8 cellular contexts compared by ENCODE assay signal in the genomic region with DNA sequence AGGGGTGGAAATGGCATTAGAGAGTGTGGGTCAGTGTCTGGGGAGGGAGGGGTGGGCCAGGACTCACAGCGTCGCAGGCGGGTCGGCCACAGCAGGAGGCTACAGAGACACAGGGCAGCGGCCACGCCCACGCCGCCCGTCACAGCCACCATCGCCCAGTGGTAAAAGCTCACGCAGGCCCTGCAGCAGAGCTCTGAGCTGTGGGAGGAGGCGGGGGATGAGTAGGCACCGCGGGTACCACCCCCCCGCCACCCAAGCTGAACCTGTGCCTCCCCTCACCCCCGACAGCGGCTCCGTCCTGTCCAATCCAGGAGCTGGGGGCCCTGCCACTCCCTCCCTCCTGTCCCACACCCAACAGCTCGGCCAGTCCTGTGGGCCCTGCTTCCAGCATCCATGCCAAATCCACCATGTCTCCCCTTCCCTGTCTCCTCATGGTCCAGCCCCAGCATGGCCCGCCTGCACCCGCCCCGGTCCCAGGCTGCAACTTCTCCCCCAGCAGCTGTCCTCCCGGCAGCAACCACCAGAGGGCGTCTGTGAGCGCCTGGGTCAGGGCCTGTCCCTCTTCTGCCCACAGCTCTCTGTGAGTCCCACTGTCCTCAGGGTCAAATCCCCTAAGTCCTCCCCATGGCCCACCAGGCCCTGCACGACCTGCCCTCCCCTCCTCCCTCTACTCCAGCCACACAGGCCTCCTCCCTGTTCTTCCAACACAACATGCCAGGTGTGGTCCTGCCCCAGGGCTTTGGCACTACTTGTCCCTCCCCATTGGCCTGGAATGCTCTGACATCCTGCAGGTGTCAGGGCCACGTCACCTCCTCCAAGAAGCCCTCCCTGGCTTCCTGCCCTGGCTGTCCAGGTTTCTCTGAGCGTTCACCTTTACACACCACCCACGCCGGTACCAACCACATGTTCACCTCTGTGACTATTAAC. TPM values are rescaled to one million over a fixed set of nuclear protein-coding genes. Genes with fewer than 3 reads are reported as not detected.
A peak's percentile ranks its signal among the peaks of the same experiment; 100 is the strongest.
DNase-seq lines count a peak whose midpoint lies in the region; ATAC-seq, FAIRE-seq and TF ChIP-seq lines count a peak whose summit lies in the region.

No MANE protein-coding gene starts in this region.

- peaks cover 5% of the 10 kb centered on the region; the same call in 1 of the 2 replicates for H4K20me1 ChIP-seq in K562 (replicated peaks; ENCODE audit: control insufficient read depth, insufficient read depth, low read length)

- H3K4me3 ChIP-seq in WERI-Rb-1 (ENCODE audit: low read depth, low read length) (no peak overlapping the region), K562 (no peak overlapping the region)

- TF ChIP-seq CTCF in WERI-Rb-1 (IDR thresholded peaks at IDR 0.05; ENCODE audit: low read depth, low read length), result peak; percentile 98
- TF ChIP-seq CTCF in K562 (IDR thresholded peaks at IDR 0.05 in 2 of 3, conservative IDR thresholded peaks at IDR 0.05 in 1 of 3; ENCODE audit: insufficient read depth in 2 of 3, low read depth in 1 of 3, low read length in 3 of 3), result peak; percentile 91 to 94 (median 94)

- ATAC-seq in K562 (peak; percentile 93), HG02938 (IDR thresholded peaks at IDR 0.05; ENCODE audit: unreplicated experiment) (no peak), GM18861 (IDR thresholded peaks at IDR 0.05; ENCODE audit: unreplicated experiment) (no peak)

- TF ChIP-seq POLR2A in K562 (conservative IDR thresholded peaks at IDR 0.05), result no peak

- H3K4me1 ChIP-seq in K562 (replicated peaks in 1 of 2; ENCODE audit: control insufficient read depth in 2 of 2, insufficient read depth in 2 of 2, low read length in 2 of 2), result peaks cover 0 to 49% of the 10 kb centered on the region in 2 experiments; a peak in 3 of 5 replicates

- 0 out of 4 replicates have a peak overlapping the region, but pooled peaks of 1 of the 2 experiments have one; percentile 6 for H3K9ac ChIP-seq in K562 (ENCODE audit: insufficient read depth in 1 of 2, low read depth in 2 of 2, low read length in 2 of 2)

- POLR2A ChIA-PET in K562 (lab: Yijun Ruan, JAX), result interaction anchor here (0.6 to 1.3 kb wide), 4 partner anchors 12 to 126 kb away, joined by 3 to 5 read pairs (median 3); partner anchors contain the start of gene MFSD12

- peak; percentile 93 for FAIRE-seq in K562 (lab: Jason Lieb, UNC)

- no peak overlapping the region for H2AFZ ChIP-seq in K562 (ENCODE audit: low read depth, low read length)

- no peaks in the 10 kb centered on the region for H3K9me1 ChIP-seq in K562 (ENCODE audit: control insufficient read depth, insufficient read depth, low read length)

- 31% methylated on average over 12 of the region's 30 CpGs for WGBS in K562 (ENCODE audit: insufficient coverage, low coverage, missing lambda C conversion rate)

- DNase-seq in Caki2 (ENCODE audit: low read depth) (peak; percentile 34), KBM-7 (peak; percentile 74), WERI-Rb-1 (peak; percentile 79), K562 (ENCODE audit: extremely low read depth in 1 of 4, low spot score in 3 of 4) (peak; percentile 81 to 85 (median 84)), iPS-NIHi7 (ENCODE audit: extremely low spot score) (peak; percentile 94)
- peak; percentile 61 to 91 (median 70) for DNase-seq in stimulated activated CD4-positive, alpha-beta T cell treated with anti-CD3 and anti-CD28 coated beads, Interleukin-12 subunit alpha, Interleukin-12 subunit beta, amount 100 ng/mL, for 48 hours (ENCODE audit: low read depth in 2 of 3, low spot score in 1 of 3)

- TF ChIP-seq RAD21 in K562 (CRISPR knock-in tag; conservative IDR thresholded peaks at IDR 0.05 in 1 of 2, IDR thresholded peaks at IDR 0.05 in 1 of 2), result peak; percentile 81 to 91

- H3K36me3 ChIP-seq in WERI-Rb-1 (peaks cover 35% of the 10 kb centered on the region), K562 (ENCODE audit: control insufficient read depth, insufficient read depth, low read length) (peaks cover 65% of the 10 kb centered on the region; the same call in 2 of the 3 replicates)

- H3K9me3 ChIP-seq in WERI-Rb-1 (ENCODE audit: severe bottlenecking) (no peaks in the 10 kb centered on the region), K562 (replicated peaks; ENCODE audit: control insufficient read depth, insufficient read depth, low read depth, low read length) (no peaks in the 10 kb centered on the region)

- intact Hi-C loops in K562 (cut with micrococcal nuclease), result loop anchor here (1.0 to 10.0 kb wide), 2 partner anchors 32 to 60 kb away; partner anchors contain the start of gene TBXA2R

- no peak for TF ChIP-seq EP300 in K562 (IDR thresholded peaks at IDR 0.05; ENCODE audit: low read length)

- CTCF ChIA-PET in K562 (lab: Yijun Ruan, JAX; ENCODE audit: low intra/inter-chr PET ratio), result interaction anchor here (0.6 to 2.1 kb wide), 4 partner anchors 29 to 308 kb away, joined by 3 to 19 read pairs (median 4); no protein-coding TSS in a partner anchor

- in situ Hi-C loops in Caki2 (cut with HindIII; ENCODE audit: low pct_unique_long_range_greater_than_20kb, low sequenced_read_pairs) (no loop called here), KBM-7 (cut with MboI; ENCODE audit: low pct_unique_long_range_greater_than_20kb, low sequenced_read_pairs) (no loop called here), K562 (cut with MboI) (no loop called here)

- BruUV-seq in K562 (replicated peaks; lab: Mats Ljungman, UMichigan), result no TSS peak

- H3K27me3 ChIP-seq in WERI-Rb-1 (ENCODE audit: insufficient read depth, low read depth, severe bottlenecking), result no peaks in the 10 kb centered on the region
- H3K27me3 ChIP-seq in K562 (ENCODE audit: control insufficient read depth in 2 of 2, insufficient read depth in 2 of 2, low read length in 2 of 2), result no peaks in the 10 kb centered on the region

- no peak overlapping the region for H3K27ac ChIP-seq in WERI-Rb-1
- H3K27ac ChIP-seq in K562 (ENCODE audit: extremely low read depth, low read depth, low read length), result no peak overlapping the region

- H3K4me2 ChIP-seq in K562 (ENCODE audit: insufficient read depth, low read length), result no peak overlapping the region

- H3K79me2 ChIP-seq in K562 (ENCODE audit: control insufficient read depth, insufficient read depth, low read length), result no peaks in the 10 kb centered on the region

RNA-seq across cellular contexts. Expression of gene TEKTIP1, which starts 6.0 kb away (rescaled TPM):
- total RNA-seq in Caki2 (2014; rRNA removed; shearing (Covaris generic); ENCODE audit: low replicate concordance), result not detected in 2 replicates
- not detected in 2 replicates for total RNA-seq in K562 (2011; cell fraction: chromatin; rRNA removed; ENCODE audit: low replicate concordance)
- total RNA-seq in K562 (2011; cell fraction: nucleolus; rRNA removed), result not detected in 2 replicates
- not detected in 2 replicates for total RNA-seq in K562 (2011; cell fraction: nucleoplasm; rRNA removed)
- total RNA-seq in K562 (2014; rRNA removed) (not detected in 2 replicates), K562 (2014; rRNA removed; fragmentation: Illumina TruSeq; extraction: Trizol) (not detected in 2 replicates), K562 (2015; rRNA removed; fragmentation: Illumina TruSeq; extraction: Trizol) (0.26 TPM in 1 of 2 replicates, not detected in the other), K562 (2021) (0.29 and 0.66 TPM in 2 replicates)
- polyA plus RNA-seq in K562 (2011; rRNA removed) (not detected in 2 replicates), K562 (2014; fragmentation: Illumina TruSeq; extraction: Trizol) (not detected in 2 replicates), K562 (2014; fragmentation: Nextera tagmentation; extraction: Ambion mirVana) (not detected), K562 (2014; rRNA removed) (not detected in 2 replicates)
- polyA plus RNA-seq in K562 (2011; cell fraction: cytosol; rRNA removed), result not detected in 2 replicates
- polyA plus RNA-seq in K562 (2011; cell fraction: nucleus; rRNA removed), result 0.53 TPM in 1 of 2 replicates, not detected in the other
- 0.44 and 0.68 TPM in 2 replicates for polyA plus RNA-seq in K562 (2012)
- not detected in 2 replicates for polyA minus RNA-seq in K562 (2011; rRNA and poly(A)+ RNA removed)
- polyA minus RNA-seq in K562 (2011; cell fraction: cytosol; rRNA and poly(A)+ RNA removed), result not detected in 2 replicates
- polyA minus RNA-seq in K562 (2011; cell fraction: nucleus; rRNA and poly(A)+ RNA removed), result not detected in 2 replicates

RNA-seq across cellular contexts. Expression of gene MFSD12, which starts 12.4 kb away (rescaled TPM):
- total RNA-seq in Caki2 (2014; rRNA removed; shearing (Covaris generic); ENCODE audit: low replicate concordance), result 98.9 and 131 TPM in 2 replicates
- 80.9 and 267 TPM in 2 replicates for total RNA-seq in K562 (2011; cell fraction: chromatin; rRNA removed; ENCODE audit: low replicate concordance)
- 253 and 311 TPM in 2 replicates for total RNA-seq in K562 (2011; cell fraction: nucleolus; rRNA removed)
- 151 and 160 TPM in 2 replicates for total RNA-seq in K562 (2011; cell fraction: nucleoplasm; rRNA removed)
- total RNA-seq in K562 (2014; rRNA removed) (99.9 and 103 TPM in 2 replicates), K562 (2014; rRNA removed; fragmentation: Illumina TruSeq; extraction: Trizol) (18.8 and 21.5 TPM in 2 replicates), K562 (2015; rRNA removed; fragmentation: Illumina TruSeq; extraction: Trizol) (34.8 and 40.7 TPM in 2 replicates), K562 (2021) (110 and 112 TPM in 2 replicates)
- polyA plus RNA-seq in K562 (2011; rRNA removed) (31.8 and 53.9 TPM in 2 replicates), K562 (2014; fragmentation: Illumina TruSeq; extraction: Trizol) (28.2 and 63.0 TPM in 2 replicates), K562 (2014; fragmentation: Nextera tagmentation; extraction: Ambion mirVana) (1 to 10 TPM in 1 of 2 experiments, under 1 TPM in 1; 0.69 to 1.7 TPM), K562 (2014; rRNA removed) (79.9 and 80.7 TPM in 2 replicates)
- polyA plus RNA-seq in K562 (2011; cell fraction: cytosol; rRNA removed), result 48.2 and 140 TPM in 2 replicates
- 127 and 224 TPM in 2 replicates for polyA plus RNA-seq in K562 (2011; cell fraction: nucleus; rRNA removed)
- 63.5 and 81.8 TPM in 2 replicates for polyA plus RNA-seq in K562 (2012)
- polyA minus RNA-seq in K562 (2011; rRNA and poly(A)+ RNA removed), result 19.6 and 27.4 TPM in 2 replicates
- polyA minus RNA-seq in K562 (2011; cell fraction: cytosol; rRNA and poly(A)+ RNA removed), result 64.0 and 66.5 TPM in 2 replicates
- polyA minus RNA-seq in K562 (2011; cell fraction: nucleus; rRNA and poly(A)+ RNA removed), result 38.5 and 38.8 TPM in 2 replicates

RNA-seq across cellular contexts. Expression of gene HMG20B, which starts 27.7 kb away (rescaled TPM):
- 142 and 164 TPM in 2 replicates for total RNA-seq in Caki2 (2014; rRNA removed; shearing (Covaris generic); ENCODE audit: low replicate concordance)
- 47.2 and 115 TPM in 2 replicates for total RNA-seq in K562 (2011; cell fraction: chromatin; rRNA removed; ENCODE audit: low replicate concordance)
- total RNA-seq in K562 (2011; cell fraction: nucleolus; rRNA removed), result 85.8 and 97.1 TPM in 2 replicates
- total RNA-seq in K562 (2011; cell fraction: nucleoplasm; rRNA removed), result 68.6 and 70.5 TPM in 2 replicates
- total RNA-seq in K562 (2014; rRNA removed) (137 and 148 TPM in 2 replicates), K562 (2014; rRNA removed; fragmentation: Illumina TruSeq; extraction: Trizol) (18.2 and 18.5 TPM in 2 replicates), K562 (2015; rRNA removed; fragmentation: Illumina TruSeq; extraction: Trizol) (37.6 and 38.6 TPM in 2 replicates), K562 (2021) (122 and 125 TPM in 2 replicates)
- polyA plus RNA-seq in K562 (2011; rRNA removed) (47.6 and 54.4 TPM in 2 replicates), K562 (2014; fragmentation: Illumina TruSeq; extraction: Trizol) (25.6 and 53.2 TPM in 2 replicates), K562 (2014; fragmentation: Nextera tagmentation; extraction: Ambion mirVana) (under 1 TPM; 0.35 to 0.78 TPM), K562 (2014; rRNA removed) (159 and 172 TPM in 2 replicates)
- 49.5 and 107 TPM in 2 replicates for polyA plus RNA-seq in K562 (2011; cell fraction: cytosol; rRNA removed)
- polyA plus RNA-seq in K562 (2011; cell fraction: nucleus; rRNA removed), result 169 and 253 TPM in 2 replicates
- polyA plus RNA-seq in K562 (2012), result 75.9 and 122 TPM in 2 replicates
- polyA minus RNA-seq in K562 (2011; rRNA and poly(A)+ RNA removed), result 8.0 and 11.1 TPM in 2 replicates
- polyA minus RNA-seq in K562 (2011; cell fraction: cytosol; rRNA and poly(A)+ RNA removed), result 24.4 and 30.8 TPM in 2 replicates
- 24.4 and 30.4 TPM in 2 replicates for polyA minus RNA-seq in K562 (2011; cell fraction: nucleus; rRNA and poly(A)+ RNA removed)

RNA-seq across cellular contexts. Expression of gene FZR1, which starts 38.9 kb away (rescaled TPM):
- 23.0 and 46.7 TPM in 2 replicates for total RNA-seq in Caki2 (2014; rRNA removed; shearing (Covaris generic); ENCODE audit: low replicate concordance)
- 50.6 and 186 TPM in 2 replicates for total RNA-seq in K562 (2011; cell fraction: chromatin; rRNA removed; ENCODE audit: low replicate concordance)
- total RNA-seq in K562 (2011; cell fraction: nucleolus; rRNA removed), result 95.1 and 105 TPM in 2 replicates
- total RNA-seq in K562 (2011; cell fraction: nucleoplasm; rRNA removed), result 50.0 and 65.9 TPM in 2 replicates
- total RNA-seq in K562 (2014; rRNA removed) (24.1 and 42.2 TPM in 2 replicates), K562 (2014; rRNA removed; fragmentation: Illumina TruSeq; extraction: Trizol) (5.0 and 5.7 TPM in 2 replicates), K562 (2015; rRNA removed; fragmentation: Illumina TruSeq; extraction: Trizol) (18.0 and 22.3 TPM in 2 replicates), K562 (2021) (45.4 and 48.0 TPM in 2 replicates)
- polyA plus RNA-seq in K562 (2011; rRNA removed) (22.2 and 37.4 TPM in 2 replicates), K562 (2014; fragmentation: Illumina TruSeq; extraction: Trizol) (21.6 and 40.6 TPM in 2 replicates), K562 (2014; fragmentation: Nextera tagmentation; extraction: Ambion mirVana) (under 1 TPM; 0.18 to 0.28 TPM), K562 (2014; rRNA removed) (23.6 and 30.6 TPM in 2 replicates)
- 18.2 and 33.8 TPM in 2 replicates for polyA plus RNA-seq in K562 (2011; cell fraction: cytosol; rRNA removed)
- polyA plus RNA-seq in K562 (2011; cell fraction: nucleus; rRNA removed), result 112 and 152 TPM in 2 replicates
- 39.8 and 40.4 TPM in 2 replicates for polyA plus RNA-seq in K562 (2012)
- polyA minus RNA-seq in K562 (2011; rRNA and poly(A)+ RNA removed), result 6.9 and 8.2 TPM in 2 replicates
- 32.1 and 44.7 TPM in 2 replicates for polyA minus RNA-seq in K562 (2011; cell fraction: cytosol; rRNA and poly(A)+ RNA removed)
- polyA minus RNA-seq in K562 (2011; cell fraction: nucleus; rRNA and poly(A)+ RNA removed), result 18.8 and 33.2 TPM in 2 replicates

RNA-seq across cellular contexts. Expression of gene GIPC3, which starts 40.3 kb away (rescaled TPM):
- total RNA-seq in Caki2 (2014; rRNA removed; shearing (Covaris generic); ENCODE audit: low replicate concordance), result not detected in 2 replicates
- 2.6 and 7.5 TPM in 2 replicates for total RNA-seq in K562 (2011; cell fraction: chromatin; rRNA removed; ENCODE audit: low replicate concordance)
- total RNA-seq in K562 (2011; cell fraction: nucleolus; rRNA removed), result 3.8 and 5.5 TPM in 2 replicates
- 3.2 and 4.0 TPM in 2 replicates for total RNA-seq in K562 (2011; cell fraction: nucleoplasm; rRNA removed)
- total RNA-seq in K562 (2014; rRNA removed), result 0.54 and 1.2 TPM in 2 replicates
- 0.83 and 0.91 TPM in 2 replicates for total RNA-seq in K562 (2014; rRNA removed; fragmentation: Illumina TruSeq; extraction: Trizol)
- 0.98 and 1.0 TPM in 2 replicates for total RNA-seq in K562 (2015; rRNA removed; fragmentation: Illumina TruSeq; extraction: Trizol)
- total RNA-seq in K562 (2021), result 3.3 and 3.9 TPM in 2 replicates
- 2.5 and 3.1 TPM in 2 replicates for polyA plus RNA-seq in K562 (2011; rRNA removed)
- 3.0 and 4.9 TPM in 2 replicates for polyA plus RNA-seq in K562 (2011; cell fraction: cytosol; rRNA removed)
- 5.3 and 8.9 TPM in 2 replicates for polyA plus RNA-seq in K562 (2011; cell fraction: nucleus; rRNA removed)
- 3.6 and 14.1 TPM in 2 replicates for polyA plus RNA-seq in K562 (2012)
- 3.0 and 3.6 TPM in 2 replicates for polyA plus RNA-seq in K562 (2014; fragmentation: Illumina TruSeq; extraction: Trizol)
- under 1 TPM in 1 of 2 experiments, not detected in 1; 0.03 TPM for polyA plus RNA-seq in K562 (2014; fragmentation: Nextera tagmentation; extraction: Ambion mirVana)
- 1.9 and 2.3 TPM in 2 replicates for polyA plus RNA-seq in K562 (2014; rRNA removed)
- 2.0 and 3.2 TPM in 2 replicates for polyA minus RNA-seq in K562 (2011; rRNA and poly(A)+ RNA removed)
- 5.9 and 6.7 TPM in 2 replicates for polyA minus RNA-seq in K562 (2011; cell fraction: cytosol; rRNA and poly(A)+ RNA removed)
- polyA minus RNA-seq in K562 (2011; cell fraction: nucleus; rRNA and poly(A)+ RNA removed), result 1.6 and 2.1 TPM in 2 replicates

Comparison
In these comparisons a context has a peak if more than half of its experiments do, and no peak if none do; other contexts are left out.
1. DNase-seq: peak in every context shown above with its lines; median percentile 94 in iPS-NIHi7; 84 in K562; 79 in WERI-Rb-1; 74 in KBM-7; 70 in stimulated activated CD4-positive, alpha-beta T cell treated with anti-CD3 and anti-CD28 coated beads, Interleukin-12 subunit alpha, Interleukin-12 subunit beta, amount 100 ng/mL, for 48 hours; 34 in Caki2.